ENCODE assay signal across 8 cellular contexts in genomic region chr17:77602062-77602746, GRCh38.
DNase-seq lines count a peak whose midpoint lies in the region; ATAC-seq and TF ChIP-seq lines count a peak whose summit lies in the region.
"Had no signal": no experiment of that assay in that cellular context is flagged by ENCODE, and none has a peak within 500 bp of the region (broad histone marks: within the 10 kb centered on the region; RNA-seq: fewer than 3 reads in every experiment).

No MANE protein-coding gene starts in this region.

- no peak overlapping the region for H3K4me3 ChIP-seq in Peyer's patch
- H3K4me3 ChIP-seq in upper lobe of left lung, result no peak overlapping the region

- peak in 1 of 3 donors; percentile 40 for DNase-seq in Peyer's patch
- DNase-seq in dedifferentiated amniotic fluid mesenchymal stem cell (ENCODE audit: extremely low spot score), result peak; percentile 75
- peak; percentile 88 for DNase-seq in mesenteric fat pad (ENCODE audit: low spot score)
- peak in 1 of 2 donors; percentile 64 for DNase-seq in upper lobe of left lung
- DNase-seq in hippocampal formation (lab: John Stamatoyannopoulos, UW), result no peak
- no peak for DNase-seq in OCI-M1 (lab: John Stamatoyannopoulos, UW)

- TF ChIP-seq CTCF in Peyer's patch (IDR thresholded peaks at IDR 0.05), result no peak
- TF ChIP-seq CTCF in upper lobe of left lung (IDR thresholded peaks at IDR 0.05), result no peak

- H3K27ac ChIP-seq in Peyer's patch (peak overlapping the region in 3 of 4 donors; percentile 14 to 81 (median 55)), upper lobe of left lung (peak overlapping the region; percentile 53 to 78 (median 69))

- 50 to 75% methylated on average over 7 to 11 of the region's 11 CpGs for WGBS in upper lobe of left lung, 2 donors

- no peaks in the 10 kb centered on the region for H3K36me3 ChIP-seq in Peyer's patch
- H3K36me3 ChIP-seq in upper lobe of left lung, result no peaks in the 10 kb centered on the region

- H3K4me1 ChIP-seq in Peyer's patch (peaks cover 0 to 5% (median 0%) of the 10 kb centered on the region in 4 donors), upper lobe of left lung (peaks cover 0 to 11% (median 4%) of the 10 kb centered on the region in 4 donors)

- H3K9me3 ChIP-seq in Peyer's patch (no peaks in the 10 kb centered on the region), upper lobe of left lung (no peaks in the 10 kb centered on the region)

- TF ChIP-seq POLR2A in Peyer's patch (IDR thresholded peaks at IDR 0.05), result no peak
- no peak for TF ChIP-seq POLR2A in upper lobe of left lung (IDR thresholded peaks at IDR 0.05)

- H3K27me3 ChIP-seq in Peyer's patch (no peaks in the 10 kb centered on the region), upper lobe of left lung (no peaks in the 10 kb centered on the region)

- ATAC-seq in upper lobe of left lung (ENCODE audit: low FRiP score in 2 of 2) (peak; percentile 45 to 61), HG03139 (IDR thresholded peaks at IDR 0.05; ENCODE audit: unreplicated experiment) (no peak)
- ATAC-seq: left colon had no signal

- TF ChIP-seq EP300 in upper lobe of left lung (IDR thresholded peaks at IDR 0.05), result peak in 2 of 4 donors; percentile 10 to 33

Comparison
In these comparisons a context has a peak if more than half of its experiments do, and no peak if none do; other contexts are left out.
1. DNase-seq: peak in dedifferentiated amniotic fluid mesenchymal stem cell (single experiment) and mesenteric fat pad (single experiment); none in hippocampal formation (0 of 2) and OCI-M1 (single experiment).